ENCODE assay signal across 1 cellular context in the genomic region with DNA sequence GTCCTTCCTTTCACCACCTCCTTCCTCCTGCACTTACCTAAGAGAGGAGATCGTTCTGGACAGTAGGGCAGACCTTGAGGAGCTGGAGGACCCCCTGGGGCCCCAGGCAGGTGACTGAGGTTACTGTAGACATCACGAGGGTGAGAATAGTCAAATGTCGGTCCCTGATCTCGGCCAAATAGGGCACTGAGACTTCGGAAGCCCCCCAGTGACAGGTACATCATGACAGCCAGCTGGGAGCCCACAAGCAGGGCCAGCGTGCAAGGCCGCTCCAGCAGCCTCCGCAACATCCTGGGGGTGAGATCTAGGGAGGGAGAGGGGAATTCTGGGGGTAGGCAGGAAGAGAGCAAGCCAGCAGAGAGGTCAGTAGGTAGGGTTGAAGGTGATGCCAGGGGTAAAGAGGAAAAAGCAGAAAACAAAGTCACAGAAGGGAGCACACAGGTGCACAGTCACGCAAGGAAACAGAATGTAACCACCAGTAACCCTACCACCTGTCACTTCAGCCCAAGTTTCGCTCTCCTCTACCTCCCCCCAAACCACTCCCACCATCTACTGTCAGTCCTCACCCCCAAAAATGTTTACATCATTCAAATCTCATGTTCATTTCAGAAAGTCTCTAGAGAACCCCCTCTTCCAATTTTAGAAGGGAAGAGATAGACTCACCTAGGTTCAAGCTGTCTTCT.
TF ChIP-seq lines count a peak whose summit lies in the region.

No MANE protein-coding gene starts in this region.

TF ChIP-seq in IMR-90, 13 proteins besides CTCF, POLR2A, EP300 and RAD21:
- TF ChIP-seq CEBPB (IDR thresholded peaks at IDR 0.05; ENCODE audit: low read depth, low read length) (no peak), NFE2L2 (IDR thresholded peaks at IDR 0.05; ENCODE audit: low read depth, low read length) (no peak), RFX5 (IDR thresholded peaks at IDR 0.05; ENCODE audit: low read depth, low read length) (no peak), MXI1 (IDR thresholded peaks at IDR 0.05; ENCODE audit: borderline replicate concordance, low read depth, low read length) (no peak), FOS (IDR thresholded peaks at IDR 0.05; ENCODE audit: low read depth, low read length) (no peak), BHLHE40 (IDR thresholded peaks at IDR 0.05; ENCODE audit: low read depth, low read length) (no peak), RCOR1 (IDR thresholded peaks at IDR 0.05; ENCODE audit: insufficient replicate concordance, low read length) (no peak), CHD1 (IDR thresholded peaks at IDR 0.05; ENCODE audit: low read depth, low read length) (no peak), SMC3 (IDR thresholded peaks at IDR 0.05; ENCODE audit: low read depth, low read length) (no peak)
- TF ChIP-seq, protein P1, sequence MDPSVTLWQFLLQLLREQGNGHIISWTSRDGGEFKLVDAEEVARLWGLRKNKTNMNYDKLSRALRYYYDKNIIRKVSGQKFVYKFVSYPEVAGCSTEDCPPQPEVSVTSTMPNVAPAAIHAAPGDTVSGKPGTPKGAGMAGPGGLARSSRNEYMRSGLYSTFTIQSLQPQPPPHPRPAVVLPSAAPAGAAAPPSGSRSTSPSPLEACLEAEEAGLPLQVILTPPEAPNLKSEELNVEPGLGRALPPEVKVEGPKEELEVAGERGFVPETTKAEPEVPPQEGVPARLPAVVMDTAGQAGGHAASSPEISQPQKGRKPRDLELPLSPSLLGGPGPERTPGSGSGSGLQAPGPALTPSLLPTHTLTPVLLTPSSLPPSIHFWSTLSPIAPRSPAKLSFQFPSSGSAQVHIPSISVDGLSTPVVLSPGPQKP (IDR thresholded peaks at IDR 0.05; ENCODE audit: borderline replicate concordance, low read depth, low read length), result no peak
- TF ChIP-seq, protein P2, sequence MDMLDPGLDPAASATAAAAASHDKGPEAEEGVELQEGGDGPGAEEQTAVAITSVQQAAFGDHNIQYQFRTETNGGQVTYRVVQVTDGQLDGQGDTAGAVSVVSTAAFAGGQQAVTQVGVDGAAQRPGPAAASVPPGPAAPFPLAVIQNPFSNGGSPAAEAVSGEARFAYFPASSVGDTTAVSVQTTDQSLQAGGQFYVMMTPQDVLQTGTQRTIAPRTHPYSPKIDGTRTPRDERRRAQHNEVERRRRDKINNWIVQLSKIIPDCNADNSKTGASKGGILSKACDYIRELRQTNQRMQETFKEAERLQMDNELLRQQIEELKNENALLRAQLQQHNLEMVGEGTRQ (IDR thresholded peaks at IDR 0.05; ENCODE audit: low read depth, low read length), result no peak
